ENCODE assay signal across 8 cellular contexts in genomic region chr19:14494910-14495677, GRCh38. TPM values are rescaled to one million over a fixed set of nuclear protein-coding genes. Genes with fewer than 3 reads are reported as not detected.
DNase-seq lines count a peak whose midpoint lies in the region; ATAC-seq and TF ChIP-seq lines count a peak whose summit lies in the region.

No MANE protein-coding gene starts in this region.

- no peaks in the 10 kb centered on the region for H3F3A ChIP-seq in OCI-LY1 (ENCODE audit: insufficient read depth, low read length)

- H2AFZ ChIP-seq in OCI-LY1 (ENCODE audit: low read length) (no peak overlapping the region), osteoblast (ENCODE audit: low read length) (peak overlapping the region; percentile 41)

- no peaks in the 10 kb centered on the region for H3K79me2 ChIP-seq in OCI-LY1 (ENCODE audit: insufficient read depth, low read length)
- peaks cover 39% of the 10 kb centered on the region for H3K79me2 ChIP-seq in osteoblast (ENCODE audit: insufficient read depth, low read length)

- peaks cover 0 to 17% (median 4%) of the 10 kb centered on the region in 3 donors for H3K36me3 Mint-ChIP-seq in CD8-positive, alpha-beta memory T cell

- H3K27ac ChIP-seq in CD8-positive, alpha-beta memory T cell (ENCODE audit: low read depth, low read length), result peak overlapping the region; percentile 51
- H3K27ac ChIP-seq in OCI-LY1 (ENCODE audit: low read depth, low read length, poor library complexity, severe bottlenecking) (peak overlapping the region; percentile 32), osteoblast (ENCODE audit: low read depth, low read length) (peak overlapping the region; percentile 37)

- H3K9me3 ChIP-seq in CD8-positive, alpha-beta memory T cell (ENCODE audit: low read length), result no peaks in the 10 kb centered on the region
- H3K9me3 ChIP-seq in OCI-LY1 (ENCODE audit: low read length), result no peaks in the 10 kb centered on the region
- H3K9me3 ChIP-seq in osteoblast (ENCODE audit: low read depth, low read length), result no peaks in the 10 kb centered on the region

- H3K27me3 ChIP-seq in CD8-positive, alpha-beta memory T cell (ENCODE audit: insufficient read depth, low read length, poor library complexity, severe bottlenecking), result no peaks in the 10 kb centered on the region
- H3K27me3 ChIP-seq in OCI-LY1 (ENCODE audit: insufficient read depth, low read length) (no peaks in the 10 kb centered on the region), osteoblast (ENCODE audit: insufficient read depth, low read length) (no peaks in the 10 kb centered on the region)

- H3K4me3 Mint-ChIP-seq in CD8-positive, alpha-beta memory T cell, result peak overlapping the region; percentile 75 to 93 (median 88)

- H3K4me1 ChIP-seq in CD8-positive, alpha-beta memory T cell (ENCODE audit: insufficient read depth, low read length), result peaks cover 24% of the 10 kb centered on the region
- H3K4me1 ChIP-seq in OCI-LY1 (ENCODE audit: insufficient read depth, low read length, severe bottlenecking) (peaks cover 17% of the 10 kb centered on the region), osteoblast (ENCODE audit: insufficient read depth, low read length) (peaks cover 27% of the 10 kb centered on the region)

- peak overlapping the region; percentile 78 for H3K9ac ChIP-seq in OCI-LY1 (ENCODE audit: low read length)

- H3K27me3 Mint-ChIP-seq in CD8-positive, alpha-beta memory T cell, result no peaks in the 10 kb centered on the region

- H3K36me3 ChIP-seq in CD8-positive, alpha-beta memory T cell (ENCODE audit: insufficient read depth, low read length), result no peaks in the 10 kb centered on the region
- no peaks in the 10 kb centered on the region for H3K36me3 ChIP-seq in OCI-LY1 (ENCODE audit: insufficient read depth, low read length)
- peaks cover 21% of the 10 kb centered on the region for H3K36me3 ChIP-seq in osteoblast (ENCODE audit: insufficient read depth, low read length)

- H3K4me2 ChIP-seq in OCI-LY1 (ENCODE audit: low read length) (peak overlapping the region; percentile 99), osteoblast (ENCODE audit: insufficient read depth, low read length) (peak overlapping the region; percentile 97)

- POLR2A ChIA-PET in CD8-positive, alpha-beta memory T cell (lab: Charles Lee), result interaction anchor here (0.5 to 3.3 kb wide), 7 partner anchors 9 to 71 kb away, joined by 3 to 17 read pairs (median 3); partner anchors contain the start of gene DNAJB1

- peaks cover 19 to 34% (median 33%) of the 10 kb centered on the region in 3 donors for H3K4me1 Mint-ChIP-seq in CD8-positive, alpha-beta memory T cell

- ATAC-seq in HG02938 (IDR thresholded peaks at IDR 0.05; ENCODE audit: unreplicated experiment), result no peak
- ATAC-seq in HG02588 (IDR thresholded peaks at IDR 0.05; ENCODE audit: unreplicated experiment), result no peak

- peak overlapping the region; percentile 65 to 94 (median 88) for H3K27ac Mint-ChIP-seq in CD8-positive, alpha-beta memory T cell

- H3K9me2 ChIP-seq in OCI-LY1 (ENCODE audit: low read depth, low read length), result no peaks in the 10 kb centered on the region

- H3K9me3 Mint-ChIP-seq in CD8-positive, alpha-beta memory T cell, result no peaks in the 10 kb centered on the region

- H3K4me3 ChIP-seq in CD8-positive, alpha-beta memory T cell (ENCODE audit: low read length), result peak overlapping the region; percentile 66
- H3K4me3 ChIP-seq in OCI-LY1 (ENCODE audit: low read depth, low read length, poor library complexity, severe bottlenecking) (peak overlapping the region; percentile 86), epithelial cell of proximal tubule (ENCODE audit: low read depth, low read length) (peak overlapping the region; percentile 74), osteoblast (ENCODE audit: insufficient read depth, low read length) (peak overlapping the region; percentile 95)

- no peaks in the 10 kb centered on the region for H4K20me1 ChIP-seq in OCI-LY1 (ENCODE audit: insufficient read depth, low read length)
- peaks cover 17% of the 10 kb centered on the region for H4K20me1 ChIP-seq in osteoblast (ENCODE audit: insufficient read depth, low read length)

- no peak for DNase-seq in CD8-positive, alpha-beta memory T cell
- DNase-seq in epithelial cell of proximal tubule (ENCODE audit: low read depth) (no peak), osteoblast (ENCODE audit: insufficient read length, low spot score, missing footprints) (peak; percentile 97), NCI-H2081 treated with DMSO at 0.1 percent for 48 hours (lab: John Stamatoyannopoulos, UW) (no peak), occipital lobe (lab: John Stamatoyannopoulos, UW) (no peak)

- CTCF ChIA-PET in CD8-positive, alpha-beta memory T cell (lab: Charles Lee), result interaction anchor here (0.9 to 2.2 kb wide), 6 partner anchors 9 to 61 kb away, joined by 3 to 11 read pairs (median 4); no protein-coding TSS in a partner anchor

- no peak for TF ChIP-seq CTCF in OCI-LY1 (IDR thresholded peaks at IDR 0.05; ENCODE audit: low read length)
- no peak for TF ChIP-seq CTCF in epithelial cell of proximal tubule (conservative IDR thresholded peaks at IDR 0.05; ENCODE audit: low read depth, low read length)
- no peak for TF ChIP-seq CTCF in osteoblast (IDR thresholded peaks at IDR 0.05; ENCODE audit: extremely low read depth, low read depth, low read length)

RNA-seq across cellular contexts. Expression of gene GIPC1, which starts 0.8 kb away (rescaled TPM):
- total RNA-seq in CD8-positive, alpha-beta memory T cell, result 10 to 100 TPM; 32.7 to 36.7 TPM
- polyA plus RNA-seq in CD8-positive, alpha-beta memory T cell, result 43.4 TPM
- total RNA-seq in epithelial cell of proximal tubule (208 and 218 TPM in 2 replicates), osteoblast (114 and 115 TPM in 2 replicates), occipital lobe (28.4 TPM)

RNA-seq across cellular contexts. Expression of gene PTGER1, which starts 19.9 kb away (rescaled TPM):
- total RNA-seq in CD8-positive, alpha-beta memory T cell, result not detected
- polyA plus RNA-seq in CD8-positive, alpha-beta memory T cell, result not detected
- total RNA-seq in epithelial cell of proximal tubule (4.5 and 16.4 TPM in 2 replicates), osteoblast (0.72 and 0.88 TPM in 2 replicates), occipital lobe (not detected)

RNA-seq across cellular contexts. Expression of gene DNAJB1, which starts 23.1 kb away (rescaled TPM):
- 100 to 1,000 TPM in 1 of 2 experiments, 10 to 100 TPM in 1; 98.6 to 103 TPM for total RNA-seq in CD8-positive, alpha-beta memory T cell
- polyA plus RNA-seq in CD8-positive, alpha-beta memory T cell, result 385 TPM
- total RNA-seq in epithelial cell of proximal tubule (83.3 and 116 TPM in 2 replicates), osteoblast (65.1 and 70.9 TPM in 2 replicates), occipital lobe (33.5 TPM)

RNA-seq across cellular contexts. Expression of gene TECR, which starts 34.3 kb away (rescaled TPM):
- total RNA-seq in CD8-positive, alpha-beta memory T cell, result 100 to 1,000 TPM; 114 to 123 TPM
- polyA plus RNA-seq in CD8-positive, alpha-beta memory T cell, result 268 TPM
- total RNA-seq in epithelial cell of proximal tubule (57.7 and 95.3 TPM in 2 replicates), osteoblast (40.1 and 41.6 TPM in 2 replicates), occipital lobe (12.8 TPM)
